ENCODE assay signal across 11 cellular contexts in genomic region chr14:71398450-71398849, GRCh38.
DNase-seq lines count a peak whose midpoint lies in the region; ATAC-seq and TF ChIP-seq lines count a peak whose summit lies in the region.
"Had no signal": no experiment of that assay in that cellular context is flagged by ENCODE, and none has a peak within 500 bp of the region (broad histone marks: within the 10 kb centered on the region; RNA-seq: fewer than 3 reads in every experiment).

No MANE protein-coding gene starts in this region.

- H3K27me3 ChIP-seq in CD8-positive, alpha-beta memory T cell (ENCODE audit: insufficient read depth, low read length, poor library complexity, severe bottlenecking), result no peaks in the 10 kb centered on the region
- H3K27me3 ChIP-seq in colonic mucosa, result no peaks in the 10 kb centered on the region
- H3K27me3 ChIP-seq: BLaER1 had no signal

- H3K9ac ChIP-seq in colonic mucosa (ENCODE audit: low read depth in 2 of 2, low read length in 2 of 2), result no peak overlapping the region
- H3K9ac ChIP-seq: BLaER1 had no signal

- no peak overlapping the region for H3K4me3 ChIP-seq in CD8-positive, alpha-beta memory T cell (ENCODE audit: low read length)
- H3K4me3 ChIP-seq in colonic mucosa, result no peak overlapping the region
- H3K4me3 ChIP-seq: BLaER1 had no signal

- peak overlapping the region in 7 of 8 donors; percentile 18 to 77 (median 54) for H3K27ac Mint-ChIP-seq in CD8-positive, alpha-beta memory T cell

- CTCF ChIA-PET in CD8-positive, alpha-beta memory T cell (lab: Charles Lee), result no interaction called here

- no peaks in the 10 kb centered on the region for H3K36me3 Mint-ChIP-seq in CD8-positive, alpha-beta memory T cell

- intact Hi-C loops in colonic mucosa (cut with DNase I), result no loop called here

- POLR2A ChIA-PET in CD8-positive, alpha-beta memory T cell (lab: Charles Lee), result no interaction called here

- ATAC-seq in GM21447 (IDR thresholded peaks at IDR 0.05; ENCODE audit: unreplicated experiment), result peak; percentile 13
- ATAC-seq in HG03460 (IDR thresholded peaks at IDR 0.05; ENCODE audit: unreplicated experiment), result peak; percentile 12
- no peak for ATAC-seq in GM18873 (IDR thresholded peaks at IDR 0.05; ENCODE audit: low FRiP score, unreplicated experiment)

- H3K36me3 ChIP-seq in CD8-positive, alpha-beta memory T cell (ENCODE audit: insufficient read depth, low read length), result no peaks in the 10 kb centered on the region
- H3K36me3 ChIP-seq in colonic mucosa, result no peaks in the 10 kb centered on the region
- H3K36me3 ChIP-seq: BLaER1 had no signal

- no peaks in the 10 kb centered on the region for H3K9me3 ChIP-seq in CD8-positive, alpha-beta memory T cell (ENCODE audit: low read length)
- H3K9me3 ChIP-seq in colonic mucosa, result no peaks in the 10 kb centered on the region
- H3K9me3 ChIP-seq: BLaER1 had no signal

- H3K27me3 Mint-ChIP-seq in CD8-positive, alpha-beta memory T cell, result no peaks in the 10 kb centered on the region

- no peak overlapping the region for H3K27ac ChIP-seq in CD8-positive, alpha-beta memory T cell (ENCODE audit: low read depth, low read length)
- peak overlapping the region; percentile 18 for H3K27ac ChIP-seq in colonic mucosa
- H3K27ac ChIP-seq: BLaER1 had no signal

- peak in 1 of 5 donors; percentile 6 for DNase-seq in CD8-positive, alpha-beta memory T cell
- DNase-seq in colonic mucosa (no peak), HT-29 (ENCODE audit: low spot score) (no peak), NOMO-1 (lab: John Stamatoyannopoulos, UW; ENCODE audit: unreplicated experiment in 2 of 2) (no peak)
- no peak for DNase-seq in stimulated activated CD4-positive, alpha-beta T cell treated with anti-CD3 and anti-CD28 coated beads, Interleukin-4, amount 100 ng/mL, for 1 hour
- DNase-seq: H9; stimulated activated CD4-positive, alpha-beta T cell treated with anti-CD3 and anti-CD28 coated beads, Interleukin-15, amount 100 ng/mL, for 24 hours had no signal

- H3K4me1 ChIP-seq in CD8-positive, alpha-beta memory T cell (ENCODE audit: insufficient read depth, low read length), result peaks cover 28% of the 10 kb centered on the region
- no peaks in the 10 kb centered on the region for H3K4me1 ChIP-seq in colonic mucosa

- H3K4me3 Mint-ChIP-seq in CD8-positive, alpha-beta memory T cell, result no peak overlapping the region
- H3K4me3 Mint-ChIP-seq: H9 had no signal

- H3K9me3 Mint-ChIP-seq in CD8-positive, alpha-beta memory T cell, result no peaks in the 10 kb centered on the region
- H3K9me3 Mint-ChIP-seq: H9 had no signal

- TF ChIP-seq CTCF in colonic mucosa (IDR thresholded peaks at IDR 0.05), result no peak

- H3K4me1 Mint-ChIP-seq in CD8-positive, alpha-beta memory T cell, result peaks cover 38 to 58% (median 52%) of the 10 kb centered on the region in 3 donors
